ENCODE assay signal across 17 cellular contexts in genomic region chr6:52135217-52135616, GRCh38. TPM values are rescaled to one million over a fixed set of nuclear protein-coding genes. Genes with fewer than 3 reads are reported as not detected.
DNase-seq lines count a peak whose midpoint lies in the region; ATAC-seq and TF ChIP-seq lines count a peak whose summit lies in the region.
"Had no signal": no experiment of that assay in that cellular context is flagged by ENCODE, and none has a peak within 500 bp of the region (broad histone marks: within the 10 kb centered on the region; RNA-seq: fewer than 3 reads in every experiment).

No MANE protein-coding gene starts in this region.

- ATAC-seq in psoas muscle = peak in 1 of 4 donors; percentile 22
- ATAC-seq: HCT116 had no signal

- H3K9ac ChIP-seq in skeletal muscle tissue (ENCODE audit: low read depth in 1 of 3, low read length in 3 of 3) = peak overlapping the region in 1 of 3 donors; percentile 85
- no peak overlapping the region for H3K9ac ChIP-seq in neuronal stem cell (ENCODE audit: low read depth, low read length, poor library complexity)

- no peak overlapping the region for H3K4ac ChIP-seq in neuronal stem cell (ENCODE audit: low read length)

- intact Hi-C loops in psoas muscle (cut with DNase I) = no loop called here
- intact Hi-C loops in tibial artery (cut with DNase I; ENCODE audit: low total_unique reads) = no loop called here

- no peaks in the 10 kb centered on the region for H3K79me1 ChIP-seq in neuronal stem cell (ENCODE audit: low read depth, low read length)

- H4K8ac ChIP-seq in neuronal stem cell (ENCODE audit: low read depth, low read length) = no peak overlapping the region

- no peaks in the 10 kb centered on the region for H3K9me3 ChIP-seq in psoas muscle
- H3K9me3 ChIP-seq in skeletal muscle tissue (ENCODE audit: control insufficient read depth in 3 of 3, low read length in 3 of 3) = no peaks in the 10 kb centered on the region
- H3K9me3 ChIP-seq in tibial artery = no peaks in the 10 kb centered on the region
- H3K9me3 ChIP-seq in neuronal stem cell (replicated peaks in 1 of 2; ENCODE audit: control insufficient read depth in 2 of 2, insufficient read depth in 1 of 2, low read depth in 1 of 2, low read length in 2 of 2) = no peaks in the 10 kb centered on the region
- H3K9me3 ChIP-seq: Caco-2 had no signal

- no peaks in the 10 kb centered on the region for H3K27me3 ChIP-seq in psoas muscle (ENCODE audit: insufficient read depth in 3 of 3, low read length in 2 of 3)
- no peaks in the 10 kb centered on the region for H3K27me3 ChIP-seq in skeletal muscle tissue (ENCODE audit: control insufficient read depth in 3 of 3, insufficient read depth in 3 of 3, low read length in 3 of 3)
- H3K27me3 ChIP-seq in tibial artery = no peaks in the 10 kb centered on the region
- H3K27me3 ChIP-seq in neuronal stem cell (ENCODE audit: control insufficient read depth in 3 of 3, insufficient read depth in 3 of 3, low read depth in 1 of 3, low read length in 3 of 3) = peaks cover 0 to 32% (median 0%) of the 10 kb centered on the region in 3 experiments

- TF ChIP-seq CTCF in psoas muscle (IDR thresholded peaks at IDR 0.05) (no peak), tibial artery (IDR thresholded peaks at IDR 0.05) (no peak)

- H2AK5ac ChIP-seq in neuronal stem cell (ENCODE audit: low read depth, low read length) = no peak overlapping the region

- H3K4me1 ChIP-seq in psoas muscle = peaks cover 9% of the 10 kb centered on the region
- peaks cover 7 to 19% (median 10%) of the 10 kb centered on the region in 3 donors for H3K4me1 ChIP-seq in skeletal muscle tissue (ENCODE audit: control insufficient read depth in 3 of 3, insufficient read depth in 3 of 3, low read length in 3 of 3)
- H3K4me1 ChIP-seq in tibial artery = peaks cover 0 to 11% (median 10%) of the 10 kb centered on the region in 4 donors
- H3K4me1 ChIP-seq in neuronal stem cell (ENCODE audit: control insufficient read depth in 2 of 2, insufficient read depth in 1 of 2, low read depth in 1 of 2, low read length in 2 of 2) = peaks cover 0 to 8% of the 10 kb centered on the region in 2 donors
- H3K4me1 ChIP-seq: Caco-2 had no signal

- H2BK120ac ChIP-seq in neuronal stem cell (ENCODE audit: low read depth, low read length) = no peak overlapping the region

- 84 to 90% (median 88%) methylated on average over 4 of the region's 4 CpGs for WGBS in psoas muscle, 3 donors
- WGBS in neuronal stem cell (ENCODE audit: extremely low coverage in 2 of 2, insufficient read length in 2 of 2, insufficient replicate concordance in 1 of 2), 2 donors = no CpG with 5 or more reads among the region's 4 CpGs

- H2AFZ ChIP-seq in neuronal stem cell (ENCODE audit: low read length) = no peak overlapping the region

- H3K27ac ChIP-seq in psoas muscle (peak overlapping the region; percentile 81), skeletal muscle tissue (ENCODE audit: low read depth, low read length) (peak overlapping the region; percentile 92), tibial artery (no peak overlapping the region), neuronal stem cell (replicated peaks; ENCODE audit: low read length) (no peak overlapping the region)
- H3K27ac ChIP-seq: C4-2B had no signal

- no peak overlapping the region for H3K4me2 ChIP-seq in neuronal stem cell (ENCODE audit: insufficient read depth, low read length, poor library complexity, severe bottlenecking)

- DNase-seq in HK-2 (ENCODE audit: unreplicated experiment) (peak; percentile 24), kidney tubule cell (ENCODE audit: low spot score) (peak; percentile 30), psoas muscle (no peak), tibial artery (no peak), AML-193 (lab: John Stamatoyannopoulos, UW) (no peak), neuronal stem cell (ENCODE audit: low spot score) (no peak)
- DNase-seq: ACHN; CD4-positive, alpha-beta T cell; GDM1; GOT3; H7; HFFc6 had no signal

- no peak overlapping the region for H2BK15ac ChIP-seq in neuronal stem cell (ENCODE audit: low read length)

- H3K4me3 ChIP-seq in psoas muscle (peak overlapping the region; percentile 80), skeletal muscle tissue (ENCODE audit: low read length in 3 of 3) (no peak overlapping the region), tibial artery (no peak overlapping the region), neuronal stem cell (ENCODE audit: low read length in 2 of 2) (no peak overlapping the region)

- no peak overlapping the region for H3K23ac ChIP-seq in neuronal stem cell (ENCODE audit: low read depth, low read length, poor library complexity)

- H4K91ac ChIP-seq in neuronal stem cell (ENCODE audit: low read depth, low read length, poor library complexity) = no peak overlapping the region

- H3K18ac ChIP-seq in neuronal stem cell (ENCODE audit: low read length) = no peak overlapping the region

- no peak overlapping the region for H2BK12ac ChIP-seq in neuronal stem cell (ENCODE audit: low read length)

- no peak overlapping the region for H2BK5ac ChIP-seq in neuronal stem cell (ENCODE audit: low read length)

- no peak overlapping the region for H3K14ac ChIP-seq in neuronal stem cell (ENCODE audit: low read length)

- peaks cover 0 to 18% of the 10 kb centered on the region in 2 donors for H3K36me3 ChIP-seq in psoas muscle (ENCODE audit: insufficient read depth in 1 of 2, low read depth in 1 of 2)
- peaks cover 0 to 1% (median 0%) of the 10 kb centered on the region in 3 donors for H3K36me3 ChIP-seq in skeletal muscle tissue (ENCODE audit: control insufficient read depth in 3 of 3, insufficient read depth in 3 of 3, low read length in 3 of 3)
- no peaks in the 10 kb centered on the region for H3K36me3 ChIP-seq in tibial artery
- no peaks in the 10 kb centered on the region for H3K36me3 ChIP-seq in neuronal stem cell (replicated peaks in 1 of 2; ENCODE audit: control insufficient read depth in 2 of 2, insufficient read depth in 2 of 2, low read length in 2 of 2)

RNA-seq across cellular contexts. Expression of gene PKHD1, which starts 47.8 kb away (rescaled TPM):
- total RNA-seq in psoas muscle = under 1 TPM in 3 of 4 donors, not detected in 1; 0.02 to 0.11 (median 0.04) TPM
- under 1 TPM in 2 of 3 donors, not detected in 1; under 0.01 to 0.01 TPM for polyA plus RNA-seq in psoas muscle
- 38.6 TPM for total RNA-seq in skeletal muscle tissue
- polyA plus RNA-seq in neuronal stem cell (2013, experiment 1 of 2) = 0.01 TPM
- polyA plus RNA-seq in neuronal stem cell (2013, experiment 2 of 2) = 0.01 TPM
- total RNA-seq: HFFc6 had no signal
- polyA plus RNA-seq: BJ had no signal

RNA-seq across cellular contexts. Expression of gene IL17A, which starts 51.0 kb away (rescaled TPM):
- total RNA-seq in psoas muscle (not detected), skeletal muscle tissue (not detected)
- polyA plus RNA-seq in psoas muscle = not detected
- not detected for polyA plus RNA-seq in neuronal stem cell (2013, experiment 1 of 2)
- polyA plus RNA-seq in neuronal stem cell (2013, experiment 2 of 2) = not detected
- total RNA-seq: Caco-2, HFFc6 had no signal
- polyA plus RNA-seq: BJ had no signal

Comparison
In these comparisons a context has a peak if more than half of its experiments do, and no peak if none do; other contexts are left out.
1. DNase-seq: peak in HK-2 (single experiment) and kidney tubule cell (single experiment); none in psoas muscle (0 of 2), tibial artery (0 of 2), AML-193 (0 of 2) and neuronal stem cell (single experiment).
2. H3K27ac ChIP-seq: peak in psoas muscle (single experiment) and skeletal muscle tissue (single experiment); none in tibial artery (0 of 2) and neuronal stem cell (single experiment).
3. RNA of gene PKHD1, which starts 47.8 kb away (total RNA-seq): 38.6 TPM in skeletal muscle tissue (single experiment); 0.02 to 0.11 TPM in psoas muscle; every median in the first group is over 10 times any median in the second.